Comparison of ENCODE assay signal across 10 cellular contexts in the genomic region with DNA sequence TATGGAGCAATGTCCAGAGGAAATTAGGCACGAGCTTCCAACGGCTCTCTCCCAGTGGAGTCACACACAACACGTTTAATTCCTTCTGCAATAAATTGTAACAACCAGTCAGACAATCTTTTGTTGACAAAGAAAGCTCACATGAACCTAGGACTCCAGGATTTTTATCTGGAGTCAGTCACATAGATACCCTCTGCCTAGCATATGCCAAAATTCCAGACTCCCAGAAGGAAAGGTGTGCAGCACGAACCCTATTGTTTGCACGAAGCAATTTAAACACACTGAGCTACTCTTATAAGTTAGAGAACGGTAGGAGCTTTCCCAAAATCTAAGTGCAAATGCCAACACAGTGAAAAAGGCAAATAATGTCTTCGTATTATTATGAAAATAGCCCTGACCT.
"Had no signal": no experiment of that assay in that cellular context is flagged by ENCODE, and none has a peak within 500 bp of the region (broad histone marks: within the 10 kb centered on the region; RNA-seq: fewer than 3 reads in every experiment).

No MANE protein-coding gene starts in this region.

- H3K4me1 Mint-ChIP-seq: IgD-negative memory B cell had no signal

- ATAC-seq: HCT116, HepG2 had no signal

- DNase-seq: GM23248, GOT3, H7, HFFc6, KBM-7 had no signal

- H3K4me1 ChIP-seq: HAP-1 had no signal

- H3K27me3 Mint-ChIP-seq: IgD-negative memory B cell had no signal

- H3K4me3 ChIP-seq: GM23248, HAP-1 had no signal

- H3K4me3 Mint-ChIP-seq: HFFc6, IgD-negative memory B cell had no signal

- H3K27ac ChIP-seq: GM23248, HL-60 had no signal

- H3K27ac Mint-ChIP-seq: HFFc6, IgD-negative memory B cell had no signal

- H3K9me3 ChIP-seq: HAP-1 had no signal
